11 cellular contexts compared by ENCODE assay signal in the genomic region with DNA sequence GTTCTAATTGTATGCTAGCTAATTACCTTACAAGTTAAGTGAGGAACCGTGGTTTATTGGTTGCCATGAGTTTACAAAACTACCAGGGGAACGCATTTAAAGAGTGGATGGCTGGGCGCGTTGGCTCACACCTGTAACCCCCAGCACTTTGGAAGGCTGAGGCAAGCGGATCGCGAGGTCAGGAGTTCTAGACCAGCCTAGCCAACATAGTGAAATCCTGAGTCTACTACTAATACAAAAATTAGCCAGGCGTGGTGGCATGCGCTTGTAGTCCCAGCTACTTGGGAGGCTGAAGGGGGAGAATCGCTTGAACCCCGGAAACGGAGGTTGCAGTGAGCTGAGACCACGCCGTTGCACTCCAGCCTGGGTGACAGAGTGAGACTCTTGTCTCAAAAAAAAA. TPM values are rescaled to one million over a fixed set of nuclear protein-coding genes. Genes with fewer than 3 reads are reported as not detected.
A peak's percentile ranks its signal among the peaks of the same experiment; 100 is the strongest.
DNase-seq lines count a peak whose midpoint lies in the region; ATAC-seq and TF ChIP-seq lines count a peak whose summit lies in the region.
"Had no signal": no experiment of that assay in that cellular context is flagged by ENCODE, and none has a peak within 500 bp of the region (broad histone marks: within the 10 kb centered on the region; RNA-seq: fewer than 3 reads in every experiment).

No MANE protein-coding gene starts in this region.

- no peak for ATAC-seq in right cardiac atrium
- ATAC-seq: gastroesophageal sphincter had no signal

- no peaks in the 10 kb centered on the region for H3K9me3 ChIP-seq in right cardiac atrium (ENCODE audit: control insufficient read depth, low read length)
- H3K9me3 ChIP-seq: gastroesophageal sphincter, thyroid gland had no signal

- WGBS in right cardiac atrium = 95% methylated on average over 14 of the region's 14 CpGs

- H3K36me3 Mint-ChIP-seq in HFFc6 (ENCODE audit: low read depth) = peaks cover 58% of the 10 kb centered on the region
- H3K36me3 Mint-ChIP-seq in brain = peaks cover 60% of the 10 kb centered on the region
- peaks cover 46% of the 10 kb centered on the region for H3K36me3 Mint-ChIP-seq in mesothelial cell of epicardium

- H3K4me1 Mint-ChIP-seq in HFFc6 (ENCODE audit: low read depth) (peaks cover 34% of the 10 kb centered on the region), brain (peaks cover 68% of the 10 kb centered on the region), mesothelial cell of epicardium (peaks cover 30% of the 10 kb centered on the region)

- peaks cover 3% of the 10 kb centered on the region for H3K4me1 ChIP-seq in right cardiac atrium (ENCODE audit: control insufficient read depth, insufficient read depth, low read length)

- H3K27me3 ChIP-seq in right cardiac atrium (ENCODE audit: control insufficient read depth, insufficient read depth) = no peaks in the 10 kb centered on the region
- H3K27me3 ChIP-seq: gastroesophageal sphincter, thyroid gland had no signal

- H3K27ac ChIP-seq in 22Rv1 = peak overlapping the region; percentile 95; the same call in 1 of the 2 replicates
- no peak overlapping the region for H3K27ac ChIP-seq in right cardiac atrium (ENCODE audit: low read length)

- DNase-seq in HFFc6 (no peak), mesothelial cell of epicardium (ENCODE audit: low spot score in 2 of 2, unreplicated experiment in 2 of 2) (no peak), RPMI8226 (no peak), inferior parietal cortex (ENCODE audit: extremely low spot score) (no peak), right cardiac atrium (no peak)
- no peak for DNase-seq in effector CD8-positive, alpha-beta T cell (lab: John Stamatoyannopoulos, UW)
- DNase-seq: OCI-M1, thyroid gland had no signal

- H3K4me3 ChIP-seq in right cardiac atrium (ENCODE audit: low read length) = no peak overlapping the region

- intact Hi-C loops in right cardiac atrium (cut with DNase I) = no loop called here

- H3K9me3 Mint-ChIP-seq in HFFc6 (no peaks in the 10 kb centered on the region), brain (peaks cover 0 to 2% (median 0%) of the 10 kb centered on the region in 5 experiments), mesothelial cell of epicardium (no peaks in the 10 kb centered on the region)

- H3K4me3 Mint-ChIP-seq in HFFc6 = peak overlapping the region; percentile 96
- H3K4me3 Mint-ChIP-seq in brain = peak overlapping the region; percentile 88 to 96 (median 93)
- peak overlapping the region; percentile 83 for H3K4me3 Mint-ChIP-seq in mesothelial cell of epicardium

- TF ChIP-seq CTCF in 22Rv1 (IDR thresholded peaks at IDR 0.05) = no peak
- no peak for TF ChIP-seq CTCF in HFFc6 (IDR thresholded peaks at IDR 0.05)
- TF ChIP-seq CTCF in brain (conservative IDR thresholded peaks at IDR 0.05) = no peak
- no peak for TF ChIP-seq CTCF in mesothelial cell of epicardium (IDR thresholded peaks at IDR 0.05; ENCODE audit: unreplicated experiment)

- H3K27me3 Mint-ChIP-seq in HFFc6 (ENCODE audit: insufficient read depth) (peaks cover 2% of the 10 kb centered on the region), brain (peaks cover 14% of the 10 kb centered on the region), mesothelial cell of epicardium (ENCODE audit: low read depth) (no peaks in the 10 kb centered on the region)

- H3K27ac Mint-ChIP-seq in HFFc6 (peak overlapping the region; percentile 95), brain (peak overlapping the region; percentile 87 to 98 (median 97)), mesothelial cell of epicardium (peak overlapping the region; percentile 84)

RNA-seq across cellular contexts. Expression of a gene that starts 2.2 kb away (rescaled TPM):
- 100 to 1,000 TPM; 181 to 217 (median 203) TPM for total RNA-seq in HFFc6 (2021; fragmentation: NEBNext Ultra II Directional; extraction: Animal tissue kit (Norgen Biotek cat#: 25700))
- polyA plus RNA-seq in brain (ENCODE audit: insufficient read depth, low read depth, low replicate concordance) (56.1 TPM), right cardiac atrium (77.4 TPM)
- total RNA-seq in mesothelial cell of epicardium (242 to 256 TPM (median 248 TPM) in 3 replicates), right cardiac atrium (100 to 1,000 TPM; 224 to 275 (median 253) TPM)

RNA-seq across cellular contexts. Expression of a gene that starts 49.0 kb away (rescaled TPM):
- 10 to 100 TPM; 57.4 to 71.8 (median 65.7) TPM for total RNA-seq in HFFc6 (2021; fragmentation: NEBNext Ultra II Directional; extraction: Animal tissue kit (Norgen Biotek cat#: 25700))
- polyA plus RNA-seq in brain (ENCODE audit: insufficient read depth, low read depth, low replicate concordance) (38.2 TPM), right cardiac atrium (79.4 TPM)
- total RNA-seq in mesothelial cell of epicardium (122 to 125 TPM (median 125 TPM) in 3 replicates), right cardiac atrium (100 to 1,000 TPM in 1 of 4 donors, 10 to 100 TPM in 3; 85.6 to 105 (median 96.0) TPM)
